ENCODE assay signal across 14 cellular contexts in genomic region chr2:65351234-65351947, GRCh38.
A peak's percentile ranks its signal among the peaks of the same experiment; 100 is the strongest.
DNase-seq lines count a peak whose midpoint lies in the region; ATAC-seq and TF ChIP-seq lines count a peak whose summit lies in the region.
"Had no signal": no experiment of that assay in that cellular context is flagged by ENCODE, and none has a peak within 500 bp of the region (broad histone marks: within the 10 kb centered on the region; RNA-seq: fewer than 3 reads in every experiment).

No MANE protein-coding gene starts in this region.

- H3K9me3 ChIP-seq in HAP-1 (no peaks in the 10 kb centered on the region), OCI-LY7 (ENCODE audit: low read length) (no peaks in the 10 kb centered on the region)

- H3K27me3 Mint-ChIP-seq in activated T-helper 2 cell treated with anti-CD3 and anti-CD28 coated beads, Interferon-gamma antibody, Interleukin-2, Interleukin-4, amounts not matched to agents 10 μg/mL and 5 μg/mL and 100 μg/mL, durations not matched to agents 14 hours and 24 hours and 36 hours (ENCODE audit: low read depth), result peaks cover 22% of the 10 kb centered on the region

- peaks cover 24% of the 10 kb centered on the region for H3K4me1 Mint-ChIP-seq in activated T-helper 2 cell treated with anti-CD3 and anti-CD28 coated beads, Interferon-gamma antibody, Interleukin-2, Interleukin-4, amounts not matched to agents 10 μg/mL and 5 μg/mL and 100 μg/mL, durations not matched to agents 14 hours and 24 hours and 36 hours (ENCODE audit: low read depth)

- H3K4me1 ChIP-seq in HAP-1, result peaks cover 26% of the 10 kb centered on the region
- H3K4me1 ChIP-seq in OCI-LY7 (ENCODE audit: insufficient read depth, low read length, poor library complexity, severe bottlenecking), result peaks cover 77% of the 10 kb centered on the region

- CTCF ChIA-PET in OCI-LY7 (lab: Charles Lee; ENCODE audit: unreplicated experiment), result interaction anchor here (1.0 to 3.3 kb wide), 3 partner anchors 8 to 27 kb away, joined by 3 to 11 read pairs (median 3); no protein-coding TSS in a partner anchor
- CTCF ChIA-PET in GM10248 (lab: Yijun Ruan, JAX), result interaction anchor here (0.6 to 6.0 kb wide), 18 partner anchors 9 to 85 kb away, joined by 3 to 38 read pairs (median 4); no protein-coding TSS in a partner anchor

- peak overlapping the region; percentile 81 for H3K27ac ChIP-seq in OCI-LY7 (ENCODE audit: low read depth, low read length, poor library complexity, severe bottlenecking)

- in situ Hi-C loops in HAP-1 (cut with MboI; ENCODE audit: low sequenced_read_pairs), result no loop called here

- no peak overlapping the region for H3K27ac Mint-ChIP-seq in activated T-helper 2 cell treated with anti-CD3 and anti-CD28 coated beads, Interferon-gamma antibody, Interleukin-2, Interleukin-4, amounts not matched to agents 10 μg/mL and 5 μg/mL and 100 μg/mL, durations not matched to agents 14 hours and 24 hours and 36 hours
- H3K27ac Mint-ChIP-seq: T-helper 1 cell treated with Interleukin-12 subunit alpha and Interleukin-12 subunit beta and Interleukin-4 antibody, amounts not matched to agents 30 μg/mL and 1 μg/mL, for 36 hours had no signal

- no peak overlapping the region; the same call in 1 of the 2 replicates for H2AFZ ChIP-seq in OCI-LY7 (ENCODE audit: low read length)

- H3K79me2 ChIP-seq in OCI-LY7 (ENCODE audit: insufficient read depth, low read depth, low read length), result peaks cover 93% of the 10 kb centered on the region

- no TSS peak for BruUV-seq in OCI-LY7 (replicated peaks; lab: Mats Ljungman, UMichigan)

- peak; percentile 29 to 43 for DNase-seq in HAP-1 (ENCODE audit: low spot score in 2 of 2)
- DNase-seq in OCI-LY7 (ENCODE audit: low spot score), result no peak
- DNase-seq in fibroblast of villous mesenchyme (ENCODE audit: low read depth), result peak; percentile 78
- peak; percentile 34 for DNase-seq in retinal pigment epithelial cell (ENCODE audit: low read depth)
- no peak for DNase-seq in GM10248 (ENCODE audit: extremely low spot score)
- no peak for DNase-seq in activated T-helper 2 cell treated with anti-CD3 and anti-CD28 coated beads, Interferon-gamma antibody, Interleukin-2, Interleukin-4, amounts not matched to agents 10 μg/mL and 5 μg/mL and 100 μg/mL, durations not matched to agents 14 hours and 24 hours and 36 hours (ENCODE audit: low spot score)
- DNase-seq: Calu3; central memory CD4-positive, alpha-beta T cell; GOT3; NCI-H187 treated with DMSO at 0.1 percent for 48 hours had no signal

- H4K20me1 ChIP-seq in OCI-LY7 (ENCODE audit: insufficient read depth, low read length), result no peaks in the 10 kb centered on the region

- POLR2A ChIA-PET in OCI-LY7 (lab: Charles Lee), result interaction anchor here (0.6 to 1.8 kb wide), 13 partner anchors 8 to 78 kb away, joined by 3 to 17 read pairs (median 4); no protein-coding TSS in a partner anchor
- POLR2A ChIA-PET in GM10248 (lab: Yijun Ruan, JAX), result no interaction called here

- H3K27me3 ChIP-seq in HAP-1 (ENCODE audit: low read depth), result no peaks in the 10 kb centered on the region

- no peaks in the 10 kb centered on the region for H3K9me3 Mint-ChIP-seq in activated T-helper 2 cell treated with anti-CD3 and anti-CD28 coated beads, Interferon-gamma antibody, Interleukin-2, Interleukin-4, amounts not matched to agents 10 μg/mL and 5 μg/mL and 100 μg/mL, durations not matched to agents 14 hours and 24 hours and 36 hours
- H3K9me3 Mint-ChIP-seq: T-helper 1 cell treated with Interleukin-12 subunit alpha and Interleukin-12 subunit beta and Interleukin-4 antibody, amounts not matched to agents 30 μg/mL and 1 μg/mL, for 36 hours had no signal

- H3K4me3 ChIP-seq in HAP-1 (no peak overlapping the region), OCI-LY7 (ENCODE audit: low read depth, low read length, poor library complexity, severe bottlenecking) (peak overlapping the region; percentile 9), fibroblast of villous mesenchyme (ENCODE audit: low read depth, low read length) (no peak overlapping the region), retinal pigment epithelial cell (ENCODE audit: low read length) (no peak overlapping the region)

- H3K36me3 ChIP-seq in HAP-1 (replicated peaks) (no peaks in the 10 kb centered on the region), OCI-LY7 (ENCODE audit: insufficient read depth, low read length) (peaks cover 10% of the 10 kb centered on the region)

- no peak for TF ChIP-seq CTCF in OCI-LY7 (conservative IDR thresholded peaks at IDR 0.05; ENCODE audit: low read length)
- no peak for TF ChIP-seq CTCF in fibroblast of villous mesenchyme (IDR thresholded peaks at IDR 0.05; ENCODE audit: insufficient read depth, low read depth, low read length)
- no peak for TF ChIP-seq CTCF in retinal pigment epithelial cell (conservative IDR thresholded peaks at IDR 0.05; ENCODE audit: low read depth, low read length)
- TF ChIP-seq CTCF in GM10248 (IDR thresholded peaks at IDR 0.05; ENCODE audit: control extremely low read depth, extremely low read depth, low read depth, missing control alignments), result no peak

- H3K4me2 ChIP-seq in OCI-LY7 (ENCODE audit: low read length), result peak overlapping the region; percentile 69

- intact Hi-C loops in OCI-LY7 (cut with micrococcal nuclease; ENCODE audit: unreplicated experiment), result loop anchor here (2.0 to 5.0 kb wide), 2 partner anchors 41 to 51 kb away; no protein-coding TSS in a partner anchor
- intact Hi-C loops in activated T-helper 2 cell treated with anti-CD3 and anti-CD28 coated beads, Interferon-gamma antibody, Interleukin-2, Interleukin-4, amounts not matched to agents 10 μg/mL and 5 μg/mL and 100 μg/mL, durations not matched to agents 14 hours and 24 hours and 36 hours (cut with micrococcal nuclease), result no loop called here

- H3K9me2 ChIP-seq in OCI-LY7 (ENCODE audit: insufficient read depth, low read length), result no peaks in the 10 kb centered on the region

- ATAC-seq in HG03175 (IDR thresholded peaks at IDR 0.05; ENCODE audit: unreplicated experiment) (no peak), HG03565 (IDR thresholded peaks at IDR 0.05; ENCODE audit: unreplicated experiment) (no peak)
- ATAC-seq: naive thymus-derived CD4-positive, alpha-beta T cell had no signal

- H3K4me3 Mint-ChIP-seq in activated T-helper 2 cell treated with anti-CD3 and anti-CD28 coated beads, Interferon-gamma antibody, Interleukin-2, Interleukin-4, amounts not matched to agents 10 μg/mL and 5 μg/mL and 100 μg/mL, durations not matched to agents 14 hours and 24 hours and 36 hours (ENCODE audit: low read depth), result no peak overlapping the region
- H3K4me3 Mint-ChIP-seq: naive thymus-derived CD4-positive, alpha-beta T cell; T-helper 1 cell treated with Interleukin-12 subunit alpha and Interleukin-12 subunit beta and Interleukin-4 antibody, amounts not matched to agents 30 μg/mL and 1 μg/mL, for 36 hours had no signal

- H3K36me3 Mint-ChIP-seq in activated T-helper 2 cell treated with anti-CD3 and anti-CD28 coated beads, Interferon-gamma antibody, Interleukin-2, Interleukin-4, amounts not matched to agents 10 μg/mL and 5 μg/mL and 100 μg/mL, durations not matched to agents 14 hours and 24 hours and 36 hours (ENCODE audit: low read depth), result no peaks in the 10 kb centered on the region

Comparison
In these comparisons a context has a peak if more than half of its experiments do, and no peak if none do; other contexts are left out.
1. DNase-seq: peak in HAP-1 (2 of 2), fibroblast of villous mesenchyme (single experiment) and retinal pigment epithelial cell (single experiment); none in OCI-LY7 (single experiment), GM10248 (single experiment) and activated T-helper 2 cell treated with anti-CD3 and anti-CD28 coated beads, Interferon-gamma antibody, Interleukin-2, Interleukin-4, amounts not matched to agents 10 μg/mL and 5 μg/mL and 100 μg/mL, durations not matched to agents 14 hours and 24 hours and 36 hours (single experiment).